Comparison of ENCODE assay signal across 20 cellular contexts in the genomic region with DNA sequence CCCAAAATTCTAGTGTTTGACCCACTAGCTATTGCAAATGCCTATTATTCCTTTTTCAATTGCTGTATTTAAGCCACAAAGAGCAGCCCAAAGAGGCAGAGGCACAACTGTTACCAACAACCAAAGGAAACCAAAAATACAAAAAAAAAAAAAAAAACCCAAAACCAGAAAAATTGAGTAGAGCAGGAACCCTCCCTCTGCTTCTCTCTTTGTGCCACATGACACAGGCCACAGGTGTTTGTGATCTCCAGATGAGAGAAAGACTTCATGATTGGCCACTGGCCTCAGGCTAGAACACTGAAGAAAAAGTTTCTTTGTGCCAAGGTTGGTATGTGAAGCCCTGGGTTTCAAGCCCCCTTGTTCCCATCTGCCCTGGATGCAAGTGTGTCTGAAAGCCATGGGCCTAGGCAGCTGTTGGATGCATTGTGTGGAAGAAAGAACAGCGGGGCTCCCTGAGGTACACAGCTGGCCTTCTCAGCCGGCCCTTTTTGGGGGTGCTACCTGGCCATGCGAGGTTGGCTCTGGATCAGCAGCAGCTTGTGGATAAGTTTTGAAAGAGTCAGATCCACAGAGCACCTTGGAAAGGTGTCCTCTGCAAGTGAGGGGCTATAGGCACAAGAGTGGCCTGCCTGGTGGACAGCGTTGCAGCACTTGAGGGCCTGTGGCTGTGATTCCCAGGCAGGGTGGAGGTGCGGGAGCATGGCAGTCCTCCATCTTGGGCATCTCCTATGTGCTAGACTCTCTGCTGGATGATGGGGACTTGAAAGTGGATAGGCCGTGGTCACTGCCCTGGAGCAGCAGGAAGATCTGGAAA.
DNase-seq lines count a peak whose midpoint lies in the region; ATAC-seq and TF ChIP-seq lines count a peak whose summit lies in the region.
"Had no signal": no experiment of that assay in that cellular context is flagged by ENCODE, and none has a peak within 500 bp of the region (broad histone marks: within the 10 kb centered on the region; RNA-seq: fewer than 3 reads in every experiment).

No MANE protein-coding gene starts in this region.

- peak; percentile 59 for ATAC-seq in GM18909 (IDR thresholded peaks at IDR 0.05; ENCODE audit: poor library complexity, unreplicated experiment)
- ATAC-seq in HG02678 (IDR thresholded peaks at IDR 0.05; ENCODE audit: unreplicated experiment) = peak; percentile 69
- ATAC-seq in HG02970 (IDR thresholded peaks at IDR 0.05; ENCODE audit: low FRiP score, unreplicated experiment) = no peak
- no peak for ATAC-seq in HG03460 (IDR thresholded peaks at IDR 0.05; ENCODE audit: unreplicated experiment)
- ATAC-seq: stimulated activated naive CD8-positive, alpha-beta T cell treated with anti-CD3 and anti-CD28 coated beads, Interleukin-15, amount 100 ng/mL, for 72 hours had no signal

- in situ Hi-C loops in GM13976 (cut with MboI; ENCODE audit: low sequenced_read_pairs, unreplicated experiment) = no loop called here

- TF ChIP-seq CTCF in colonic mucosa (IDR thresholded peaks at IDR 0.05) (no peak), osteoblast (IDR thresholded peaks at IDR 0.05; ENCODE audit: extremely low read depth, low read depth, low read length) (no peak), GM13976 (IDR thresholded peaks at IDR 0.05; ENCODE audit: borderline replicate concordance, control extremely low read depth, extremely low read depth, insufficient read depth, missing control alignments) (no peak)

- no peak overlapping the region for H2AFZ ChIP-seq in osteoblast (ENCODE audit: low read length)

- no peaks in the 10 kb centered on the region for H3K4me1 ChIP-seq in colonic mucosa
- H3K4me1 ChIP-seq in osteoblast (ENCODE audit: insufficient read depth, low read length) = no peaks in the 10 kb centered on the region
- H3K4me1 ChIP-seq: prostate gland, tibial nerve had no signal

- H3K36me3 ChIP-seq in colonic mucosa = no peaks in the 10 kb centered on the region
- no peaks in the 10 kb centered on the region for H3K36me3 ChIP-seq in osteoblast (ENCODE audit: insufficient read depth, low read length)
- H3K36me3 ChIP-seq: prostate gland, tibial nerve had no signal

- no peaks in the 10 kb centered on the region for H4K20me1 ChIP-seq in osteoblast (ENCODE audit: insufficient read depth, low read length)

- intact Hi-C loops in colonic mucosa (cut with DNase I) = no loop called here

- H3K4me3 ChIP-seq in colonic mucosa (no peak overlapping the region), osteoblast (ENCODE audit: insufficient read depth, low read length) (no peak overlapping the region)
- H3K4me3 ChIP-seq: prostate gland, tibial nerve had no signal

- H3K9me3 ChIP-seq in colonic mucosa (no peaks in the 10 kb centered on the region), osteoblast (ENCODE audit: low read depth, low read length) (no peaks in the 10 kb centered on the region)
- H3K9me3 ChIP-seq: prostate gland had no signal

- no peak overlapping the region for H3K4me2 ChIP-seq in osteoblast (ENCODE audit: insufficient read depth, low read length)

- no peaks in the 10 kb centered on the region for H3K79me2 ChIP-seq in osteoblast (ENCODE audit: insufficient read depth, low read length)

- H3K9ac ChIP-seq in colonic mucosa (ENCODE audit: low read depth in 2 of 2, low read length in 2 of 2) = peak overlapping the region in 1 of 2 donors; percentile 12

- H3K27ac ChIP-seq in colonic mucosa (no peak overlapping the region), osteoblast (ENCODE audit: low read depth, low read length) (no peak overlapping the region)
- H3K27ac ChIP-seq: prostate gland, tibial nerve had no signal

- H3K27me3 ChIP-seq in colonic mucosa (no peaks in the 10 kb centered on the region), osteoblast (ENCODE audit: insufficient read depth, low read length) (no peaks in the 10 kb centered on the region)
- H3K27me3 ChIP-seq: tibial nerve had no signal

- DNase-seq in colonic mucosa (peak; percentile 14), osteoblast (ENCODE audit: insufficient read length, low spot score, missing footprints) (peak; percentile 56), GM13976 (ENCODE audit: low spot score) (no peak)
- DNase-seq: activated naive CD4-positive, alpha-beta T cell; aorta; DMS79 treated with DMSO at 0.1 percent for 48 hours; IMR-90; kidney glomerular epithelial cell; mesenchymal stem cell; NCI-H1436 treated with DMSO at 0.1 percent for 48 hours; NCI-H526; SHP77; stimulated activated naive CD8-positive, alpha-beta T cell treated with anti-CD3 and anti-CD28 coated beads, Interleukin-15, amount 100 ng/mL, for 72 hours; T-helper 1 cell had no signal

Comparison
In these comparisons a context has a peak if more than half of its experiments do, and no peak if none do; other contexts are left out.
1. ATAC-seq: peak in GM18909 (single experiment) and HG02678 (single experiment); none in HG02970 (single experiment) and HG03460 (single experiment).